In the genomic region with DNA sequence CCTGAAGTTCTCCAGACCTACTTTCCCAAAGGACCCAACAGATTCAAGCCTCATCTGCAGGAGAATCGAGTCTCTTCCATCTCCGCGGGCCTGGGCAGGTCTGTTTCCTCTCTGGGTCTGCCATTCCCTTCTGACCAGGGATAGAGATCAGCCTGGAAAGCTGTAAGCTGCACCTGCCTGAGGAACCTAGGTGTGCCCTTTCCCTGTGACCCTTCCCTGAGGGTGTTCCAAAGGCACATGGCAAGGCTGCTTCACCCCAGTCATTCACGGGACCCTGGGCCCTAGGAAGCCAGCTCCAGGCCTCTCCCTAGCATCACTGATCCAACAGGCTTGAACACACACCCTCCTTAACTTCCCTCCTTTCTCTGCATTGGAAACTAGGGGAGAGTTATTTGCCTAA, we compare ENCODE assay signal across 29 cellular contexts.
A peak's percentile ranks its signal among the peaks of the same experiment; 100 is the strongest.
DNase-seq lines count a peak whose midpoint lies in the region; ATAC-seq, FAIRE-seq and TF ChIP-seq lines count a peak whose summit lies in the region.
"Had no signal": no experiment of that assay in that cellular context is flagged by ENCODE, and none has a peak within 500 bp of the region (broad histone marks: within the 10 kb centered on the region; RNA-seq: fewer than 3 reads in every experiment).

No MANE protein-coding gene starts in this region.

- H3K4me2 ChIP-seq in PC-3 (ENCODE audit: low read length) (0 out of 2 replicates have a peak overlapping the region, but pooled peaks have one; percentile 4), osteoblast (ENCODE audit: insufficient read depth, low read length) (no peak overlapping the region)

- BruUV-seq in PC-3 (replicated peaks; lab: Mats Ljungman, UMichigan) (no TSS peak), Calu3 (replicated peaks; lab: Mats Ljungman, UMichigan) (no TSS peak)

- peaks cover 47% of the 10 kb centered on the region for H3K4me1 Mint-ChIP-seq in dendritic cell treated with granulocyte-macrophage colony-stimulating factor and Interleukin-4, amounts not matched to agents 40 ng/mL and 50 ng/mL, for 4 days (ENCODE audit: low read depth)
- peaks cover 9% of the 10 kb centered on the region for H3K4me1 Mint-ChIP-seq in Calu3 (ENCODE audit: low read depth, unreplicated experiment)
- H3K4me1 Mint-ChIP-seq: mesothelial cell of epicardium; stimulated activated naive CD8-positive, alpha-beta T cell treated with anti-CD3 and anti-CD28 coated beads, Interleukin-15, amount 100 ng/mL, for 72 hours had no signal

- intact Hi-C loops in PC-3 (cut with micrococcal nuclease) (no loop called here), Calu3 (cut with micrococcal nuclease; ENCODE audit: unreplicated experiment) (no loop called here), heart left ventricle (cut with DNase I) (no loop called here)
- intact Hi-C loops in dendritic cell treated with granulocyte-macrophage colony-stimulating factor and Interleukin-4, amounts not matched to agents 40 ng/mL and 50 ng/mL, for 4 days (cut with micrococcal nuclease): no loop called here

- H3K36me3 ChIP-seq in PC-3 (ENCODE audit: low read depth, low read length) (no peaks in the 10 kb centered on the region), osteoblast (ENCODE audit: insufficient read depth, low read length) (no peaks in the 10 kb centered on the region), heart left ventricle (no peaks in the 10 kb centered on the region)
- H3K36me3 ChIP-seq: adrenal gland; BLaER1 treated with 17β-estradiol and CSF1 and Interleukin-3, amounts not matched to agents 10 nM and 100 nM; brain microvascular endothelial cell; gastrocnemius medialis; thyroid gland had no signal

- no peaks in the 10 kb centered on the region for H3K9me2 ChIP-seq in PC-3 (replicated peaks; ENCODE audit: low read length)

- H3K4me1 ChIP-seq in PC-3 (ENCODE audit: insufficient read depth, low read length) (peaks cover 31% of the 10 kb centered on the region), osteoblast (ENCODE audit: insufficient read depth, low read length) (peaks cover 19% of the 10 kb centered on the region), heart left ventricle (peaks cover 0 to 10% (median 0%) of the 10 kb centered on the region in 12 donors)
- H3K4me1 ChIP-seq: adrenal gland, gastrocnemius medialis, thyroid gland had no signal

- H2AFZ ChIP-seq in PC-3 (ENCODE audit: low read length) (peak overlapping the region; percentile 37; the same call in 1 of the 2 replicates), osteoblast (ENCODE audit: low read length) (peak overlapping the region; percentile 68)

- no peak for FAIRE-seq in HTR-8/SVneo (lab: Jason Lieb, UNC)
- FAIRE-seq: GM19239 had no signal

- no peak overlapping the region for H3K4me3 ChIP-seq in PC-3 (ENCODE audit: low read length)
- no peak overlapping the region for H3K4me3 ChIP-seq in osteoblast (ENCODE audit: insufficient read depth, low read length)
- no peak overlapping the region for H3K4me3 ChIP-seq in heart left ventricle
- H3K4me3 ChIP-seq: adrenal gland, gastrocnemius medialis, thyroid gland had no signal

- H3K9me3 ChIP-seq in PC-3 (ENCODE audit: low read length) (no peaks in the 10 kb centered on the region), osteoblast (ENCODE audit: low read depth, low read length) (no peaks in the 10 kb centered on the region), heart left ventricle (peaks cover 0 to 17% (median 9%) of the 10 kb centered on the region in 12 donors)
- H3K9me3 ChIP-seq: adrenal gland, gastrocnemius medialis, thyroid gland had no signal

- WGBS in heart left ventricle, 4 donors: 86 to 89% (median 89%) methylated on average over 4 of the region's 4 CpGs

- TF ChIP-seq CTCF in PC-3 (conservative IDR thresholded peaks at IDR 0.05; ENCODE audit: low read depth, low read length) (no peak), osteoblast (IDR thresholded peaks at IDR 0.05; ENCODE audit: extremely low read depth, low read depth, low read length) (no peak), Calu3 (IDR thresholded peaks at IDR 0.05; ENCODE audit: unreplicated experiment) (no peak), heart left ventricle (IDR thresholded peaks at IDR 0.05) (no peak)

- peaks cover 26% of the 10 kb centered on the region for H3K9me3 Mint-ChIP-seq in dendritic cell treated with granulocyte-macrophage colony-stimulating factor and Interleukin-4, amounts not matched to agents 40 ng/mL and 50 ng/mL, for 4 days
- H3K9me3 Mint-ChIP-seq in Calu3 (ENCODE audit: low read depth, unreplicated experiment): peaks cover 13% of the 10 kb centered on the region

- no peak for TF ChIP-seq POLR2A in heart left ventricle (IDR thresholded peaks at IDR 0.05)

- no peak overlapping the region for H3K4me3 Mint-ChIP-seq in dendritic cell treated with granulocyte-macrophage colony-stimulating factor and Interleukin-4, amounts not matched to agents 40 ng/mL and 50 ng/mL, for 4 days
- no peak overlapping the region for H3K4me3 Mint-ChIP-seq in Calu3 (ENCODE audit: low read depth, unreplicated experiment)
- H3K4me3 Mint-ChIP-seq: activated CD8-positive, alpha-beta memory T cell treated with anti-CD3 and anti-CD28 coated beads, Interleukin-2, amount 10 ng/mL, durations not matched to agents 7 days and 5 days; effector memory CD8-positive, alpha-beta T cell; mesothelial cell of epicardium; naive B cell; stimulated activated naive CD8-positive, alpha-beta T cell treated with anti-CD3 and anti-CD28 coated beads, Interleukin-15, amount 100 ng/mL, for 72 hours; T-helper 2 cell treated with Interferon-gamma antibody and Interleukin-4, amounts not matched to agents 5 μg/mL and 100 μg/mL, for 36 hours had no signal

- ATAC-seq in PC-3: peak; percentile 6; the same call in 1 of the 2 replicates
- ATAC-seq in heart left ventricle: no peak
- ATAC-seq: activated CD8-positive, alpha-beta memory T cell treated with anti-CD3 and anti-CD28 coated beads, Interleukin-2, amount 10 ng/mL, durations not matched to agents 7 days and 5 days; effector memory CD8-positive, alpha-beta T cell; esophagus mucosa; gastrocnemius medialis; HCT116; stimulated activated naive CD8-positive, alpha-beta T cell treated with anti-CD3 and anti-CD28 coated beads, Interleukin-15, amount 100 ng/mL, for 72 hours had no signal

- no peaks in the 10 kb centered on the region for H3K27me3 ChIP-seq in PC-3 (ENCODE audit: low read length)
- H3K27me3 ChIP-seq in osteoblast (ENCODE audit: insufficient read depth, low read length): no peaks in the 10 kb centered on the region
- H3K27me3 ChIP-seq in heart left ventricle: peaks cover 0 to 5% (median 0%) of the 10 kb centered on the region in 9 donors
- H3K27me3 ChIP-seq: adrenal gland; BLaER1 treated with 17β-estradiol and CSF1 and Interleukin-3, amounts not matched to agents 10 nM and 100 nM; brain microvascular endothelial cell; gastrocnemius medialis; thyroid gland had no signal

- no peaks in the 10 kb centered on the region for H3K79me2 ChIP-seq in PC-3 (ENCODE audit: low read length)
- no peaks in the 10 kb centered on the region for H3K79me2 ChIP-seq in osteoblast (ENCODE audit: insufficient read depth, low read length)

- no peaks in the 10 kb centered on the region for H3F3A ChIP-seq in PC-3 (ENCODE audit: low read length, unreplicated experiment)

- H3K27me3 Mint-ChIP-seq in dendritic cell treated with granulocyte-macrophage colony-stimulating factor and Interleukin-4, amounts not matched to agents 40 ng/mL and 50 ng/mL, for 4 days: peaks cover 2% of the 10 kb centered on the region
- H3K27me3 Mint-ChIP-seq in Calu3 (ENCODE audit: unreplicated experiment): peaks cover 17% of the 10 kb centered on the region

- H4K20me1 ChIP-seq in PC-3 (ENCODE audit: low read length) (no peaks in the 10 kb centered on the region), osteoblast (ENCODE audit: insufficient read depth, low read length) (no peaks in the 10 kb centered on the region)
- H4K20me1 ChIP-seq: BLaER1 treated with 17β-estradiol and CSF1 and Interleukin-3, amounts not matched to agents 10 nM and 100 nM had no signal

- no peak overlapping the region for H3K9ac ChIP-seq in PC-3 (ENCODE audit: low read length)

- DNase-seq in Daoy (ENCODE audit: low read depth) (peak; percentile 3), PC-3 (no peak), osteoblast (ENCODE audit: insufficient read length, low spot score, missing footprints) (no peak), Calu3 (no peak), heart left ventricle (no peak), HTR-8/SVneo (ENCODE audit: insufficient read length, low spot score) (no peak)
- DNase-seq: activated CD4-positive, alpha-beta T cell treated with anti-CD3 and anti-CD28 coated beads for 4 hours; activated CD8-positive, alpha-beta memory T cell treated with anti-CD3 and anti-CD28 coated beads, Interleukin-2, amount 10 ng/mL, durations not matched to agents 7 days and 5 days; activated naive CD4-positive, alpha-beta T cell treated with Interleukin-2 at 50 U/mL for 16 hours; adrenal gland; COR-L47; effector memory CD8-positive, alpha-beta T cell; gastrocnemius medialis; GDM1; hippocampal formation; KG1; MM.1S; naive B cell; NCI-H2029; stimulated activated naive CD8-positive, alpha-beta T cell treated with anti-CD3 and anti-CD28 coated beads, Interleukin-15, amount 100 ng/mL, for 72 hours; thyroid gland had no signal

- H3K36me3 Mint-ChIP-seq in dendritic cell treated with granulocyte-macrophage colony-stimulating factor and Interleukin-4, amounts not matched to agents 40 ng/mL and 50 ng/mL, for 4 days (ENCODE audit: low read depth): peaks cover 12% of the 10 kb centered on the region
- peaks cover 5% of the 10 kb centered on the region for H3K36me3 Mint-ChIP-seq in Calu3 (ENCODE audit: insufficient read depth, unreplicated experiment)
- H3K36me3 Mint-ChIP-seq: activated CD8-positive, alpha-beta memory T cell treated with anti-CD3 and anti-CD28 coated beads, Interleukin-2, amount 10 ng/mL, durations not matched to agents 7 days and 5 days; mesothelial cell of epicardium had no signal

- POLR2A ChIA-PET in PC-3 (lab: Charles Lee; ENCODE audit: unreplicated experiment): no interaction called here

- peak overlapping the region; percentile 87 for H3K27ac Mint-ChIP-seq in dendritic cell treated with granulocyte-macrophage colony-stimulating factor and Interleukin-4, amounts not matched to agents 40 ng/mL and 50 ng/mL, for 4 days
- H3K27ac Mint-ChIP-seq in Calu3 (ENCODE audit: unreplicated experiment): no peak overlapping the region
- H3K27ac Mint-ChIP-seq: effector memory CD8-positive, alpha-beta T cell; mesothelial cell of epicardium; stimulated activated naive CD8-positive, alpha-beta T cell treated with anti-CD3 and anti-CD28 coated beads, Interleukin-15, amount 100 ng/mL, for 72 hours had no signal

- H3K27ac ChIP-seq in PC-3 (ENCODE audit: low read length): peak overlapping the region; percentile 76
- H3K27ac ChIP-seq in osteoblast (ENCODE audit: low read depth, low read length): no peak overlapping the region
- no peak overlapping the region for H3K27ac ChIP-seq in heart left ventricle
- H3K27ac ChIP-seq: adrenal gland, brain microvascular endothelial cell, gastrocnemius medialis, thyroid gland had no signal

- CTCF ChIA-PET in PC-3 (lab: Charles Lee) (no interaction called here), Calu3 (lab: Charles Lee) (no interaction called here)
